8 cellular contexts compared by ENCODE assay signal in genomic region chr9:71769175-71770165, GRCh38. TPM values are rescaled to one million over a fixed set of nuclear protein-coding genes. Genes with fewer than 3 reads are reported as not detected.
A peak's percentile ranks its signal among the peaks of the same experiment; 100 is the strongest.
DNase-seq lines count a peak whose midpoint lies in the region; ATAC-seq, FAIRE-seq and TF ChIP-seq lines count a peak whose summit lies in the region.

No MANE protein-coding gene starts in this region.

- H3K4me2 ChIP-seq in astrocyte (ENCODE audit: low read length) = peak overlapping the region; percentile 100

- peaks cover 35% of the 10 kb centered on the region for H3K79me2 ChIP-seq in astrocyte (ENCODE audit: insufficient read depth, low read length)

- no peaks in the 10 kb centered on the region for H3K9me3 ChIP-seq in astrocyte (ENCODE audit: insufficient read depth, low read depth, low read length)
- H3K9me3 ChIP-seq in iPS DF 6.9 (ENCODE audit: control insufficient read depth, insufficient read depth, low read length) = no peaks in the 10 kb centered on the region
- H3K9me3 ChIP-seq in sigmoid colon = no peaks in the 10 kb centered on the region

- in situ Hi-C loops in Caki2 (cut with HindIII; ENCODE audit: low pct_unique_long_range_greater_than_20kb, low sequenced_read_pairs) = no loop called here

- H3K27ac Mint-ChIP-seq in T-helper 1 cell treated with Interleukin-12 subunit alpha and Interleukin-12 subunit beta and Interleukin-4 antibody, amounts not matched to agents 30 μg/mL and 1 μg/mL, for 36 hours = peak overlapping the region; percentile 85
- peak overlapping the region; percentile 58 for H3K27ac Mint-ChIP-seq in astrocyte (ENCODE audit: unreplicated experiment)

- peak overlapping the region; percentile 79 for H2AFZ ChIP-seq in astrocyte (ENCODE audit: low read depth, low read length)

- H3K36me3 ChIP-seq in astrocyte (ENCODE audit: insufficient read depth, low read length) (no peaks in the 10 kb centered on the region), iPS DF 6.9 (ENCODE audit: control insufficient read depth, insufficient read depth, low read length) (no peaks in the 10 kb centered on the region), sigmoid colon (no peaks in the 10 kb centered on the region)

- H3K4me1 Mint-ChIP-seq in T-helper 1 cell treated with Interleukin-12 subunit alpha and Interleukin-12 subunit beta and Interleukin-4 antibody, amounts not matched to agents 30 μg/mL and 1 μg/mL, for 36 hours (ENCODE audit: low read depth) = peaks cover 32% of the 10 kb centered on the region
- H3K4me1 Mint-ChIP-seq in astrocyte (ENCODE audit: low read depth, unreplicated experiment) = peaks cover 20% of the 10 kb centered on the region

- no peak for TF ChIP-seq EP300 in sigmoid colon (IDR thresholded peaks at IDR 0.05)

- DNase-seq in Caki2 (ENCODE audit: low read depth) = peak; percentile 72
- peak; percentile 41 for DNase-seq in HTR-8/SVneo (ENCODE audit: insufficient read length, low spot score)
- no peak for DNase-seq in astrocyte (ENCODE audit: low read depth)
- no peak for DNase-seq in iPS DF 6.9 (ENCODE audit: low read depth, low spot score)
- peak; percentile 91 for DNase-seq in sigmoid colon
- DNase-seq in foreskin melanocyte = no peak

- H3K27ac ChIP-seq in astrocyte (ENCODE audit: low read depth, low read length) (no peak overlapping the region), iPS DF 6.9 (ENCODE audit: low read length) (no peak overlapping the region), sigmoid colon (peak overlapping the region; percentile 91 to 98 (median 95))

- intact Hi-C loops in sigmoid colon (cut with DNase I) = loop anchor here (2.0 to 5.0 kb wide), 4 partner anchors 48 to 141 kb away; partner anchors contain the start of genes ABHD17B and C9orf85

- H3K9ac ChIP-seq in astrocyte (ENCODE audit: low read length) = peak overlapping the region; percentile 71

- H4K20me1 ChIP-seq in astrocyte (ENCODE audit: insufficient read depth, low read length) = peaks cover 25% of the 10 kb centered on the region

- peaks cover 6% of the 10 kb centered on the region for H3K36me3 Mint-ChIP-seq in T-helper 1 cell treated with Interleukin-12 subunit alpha and Interleukin-12 subunit beta and Interleukin-4 antibody, amounts not matched to agents 30 μg/mL and 1 μg/mL, for 36 hours (ENCODE audit: low read depth)
- H3K36me3 Mint-ChIP-seq in astrocyte (ENCODE audit: low read depth, unreplicated experiment) = no peaks in the 10 kb centered on the region

- H3K4me3 Mint-ChIP-seq in T-helper 1 cell treated with Interleukin-12 subunit alpha and Interleukin-12 subunit beta and Interleukin-4 antibody, amounts not matched to agents 30 μg/mL and 1 μg/mL, for 36 hours = peak overlapping the region; percentile 90
- H3K4me3 Mint-ChIP-seq in astrocyte (ENCODE audit: unreplicated experiment) = peak overlapping the region; percentile 88

- H3K27me3 ChIP-seq in astrocyte (ENCODE audit: insufficient read depth, low read length) (no peaks in the 10 kb centered on the region), iPS DF 6.9 (ENCODE audit: control insufficient read depth, insufficient read depth, low read length) (no peaks in the 10 kb centered on the region), sigmoid colon (no peaks in the 10 kb centered on the region)

- WGBS in iPS DF 6.9 (ENCODE audit: insufficient coverage, insufficient read length) = no CpG with 5 or more reads among the region's 48 CpGs
- 2 to 6% methylated on average over 48 of the region's 48 CpGs for WGBS in sigmoid colon, 2 donors

- H3K27me3 Mint-ChIP-seq in T-helper 1 cell treated with Interleukin-12 subunit alpha and Interleukin-12 subunit beta and Interleukin-4 antibody, amounts not matched to agents 30 μg/mL and 1 μg/mL, for 36 hours (ENCODE audit: low read depth) = no peaks in the 10 kb centered on the region
- peaks cover 2% of the 10 kb centered on the region for H3K27me3 Mint-ChIP-seq in astrocyte (ENCODE audit: low read depth, unreplicated experiment)

- H3K9me3 Mint-ChIP-seq in T-helper 1 cell treated with Interleukin-12 subunit alpha and Interleukin-12 subunit beta and Interleukin-4 antibody, amounts not matched to agents 30 μg/mL and 1 μg/mL, for 36 hours = no peaks in the 10 kb centered on the region
- H3K9me3 Mint-ChIP-seq in astrocyte (ENCODE audit: unreplicated experiment) = no peaks in the 10 kb centered on the region

- peaks cover 37% of the 10 kb centered on the region for H3K4me1 ChIP-seq in astrocyte (ENCODE audit: insufficient read depth, low read length)
- H3K4me1 ChIP-seq in iPS DF 6.9 (ENCODE audit: control insufficient read depth, insufficient read depth, low read length) = peaks cover 2% of the 10 kb centered on the region; the same call in 1 of the 2 replicates
- peaks cover 0 to 40% (median 32%) of the 10 kb centered on the region in 4 donors for H3K4me1 ChIP-seq in sigmoid colon

- TF ChIP-seq POLR2A in sigmoid colon (IDR thresholded peaks at IDR 0.05) = no peak

- TF ChIP-seq CTCF in astrocyte (IDR thresholded peaks at IDR 0.05; ENCODE audit: insufficient read depth, low read depth, low read length) (peak; percentile 1), sigmoid colon (IDR thresholded peaks at IDR 0.05) (peak in 3 of 4 experiments; percentile 7 to 15 (median 8))

- no peak for FAIRE-seq in HTR-8/SVneo (lab: Jason Lieb, UNC)
- no peak for FAIRE-seq in astrocyte (lab: Jason Lieb, UNC)

- H3K4me3 ChIP-seq in astrocyte (ENCODE audit: insufficient read depth, low read depth, low read length) = peak overlapping the region; percentile 76
- peak overlapping the region; percentile 51; the same call in 1 of the 2 replicates for H3K4me3 ChIP-seq in iPS DF 6.9 (ENCODE audit: low read length)
- peak overlapping the region; percentile 76 to 92 (median 82) for H3K4me3 ChIP-seq in sigmoid colon

- ATAC-seq in GM21367 (IDR thresholded peaks at IDR 0.05; ENCODE audit: unreplicated experiment) = peak; percentile 34

RNA-seq across cellular contexts. Expression of gene CEMIP2, which starts 1.2 kb away (rescaled TPM):
- 30.8 and 43.2 TPM in 2 replicates for total RNA-seq in Caki2 (2014; rRNA removed; shearing (Covaris generic); ENCODE audit: low replicate concordance)
- total RNA-seq in astrocyte (137 and 139 TPM in 2 replicates), sigmoid colon (10 to 100 TPM; 17.9 to 90.4 (median 28.8) TPM)
- polyA plus RNA-seq in sigmoid colon = 10 to 100 TPM; 18.0 to 46.0 (median 28.8) TPM

Comparison
In these comparisons a context has a peak if more than half of its experiments do, and no peak if none do; other contexts are left out.
1. DNase-seq: peak in Caki2 (single experiment), HTR-8/SVneo (single experiment) and sigmoid colon (single experiment); none in astrocyte (single experiment), iPS DF 6.9 (single experiment) and foreskin melanocyte (single experiment).
2. H3K27ac ChIP-seq: peak in sigmoid colon (4 of 4); none in astrocyte (single experiment) and iPS DF 6.9 (single experiment).
3. Peak in every context shown above with its lines, with median percentiles within 50 percentile points of each other: H3K4me3 ChIP-seq.